Comparison of ENCODE assay signal across 7 cellular contexts in genomic region chr22:26461188-26461810, GRCh38. TPM values are rescaled to one million over a fixed set of nuclear protein-coding genes. Genes with fewer than 3 reads are reported as not detected.
DNase-seq lines count a peak whose midpoint lies in the region; ATAC-seq and TF ChIP-seq lines count a peak whose summit lies in the region.

No MANE protein-coding gene starts in this region.

- H2AK5ac ChIP-seq in mesenchymal stem cell (ENCODE audit: low read length, severe bottlenecking): no peak overlapping the region

- H3K9ac ChIP-seq in Karpas-422 (ENCODE audit: low read length): no peak overlapping the region
- H3K9ac ChIP-seq in mesenchymal stem cell (ENCODE audit: low read length): peak overlapping the region; percentile 33

- no peaks in the 10 kb centered on the region for H3K9me2 ChIP-seq in Karpas-422 (replicated peaks; ENCODE audit: insufficient read depth, low read length)

- H3K23ac ChIP-seq in mesenchymal stem cell (ENCODE audit: low read length in 2 of 2): no peak overlapping the region

- no peak overlapping the region for H4K8ac ChIP-seq in mesenchymal stem cell (ENCODE audit: low read length)

- H3K27me3 Mint-ChIP-seq in type B pancreatic cell: no peaks in the 10 kb centered on the region

- peaks cover 18% of the 10 kb centered on the region for H3K4me1 Mint-ChIP-seq in type B pancreatic cell (ENCODE audit: unreplicated experiment)

- H3K4me3 Mint-ChIP-seq in type B pancreatic cell: no peak overlapping the region

- WGBS in mesenchymal stem cell: 4% methylated on average over 2 of the region's 3 CpGs

- peaks cover 26% of the 10 kb centered on the region; the same call in 1 of the 2 replicates for H3K36me3 ChIP-seq in Karpas-422 (ENCODE audit: insufficient read depth, low read length)
- peaks cover 52% of the 10 kb centered on the region for H3K36me3 ChIP-seq in WERI-Rb-1
- peaks cover 60 to 85% of the 10 kb centered on the region in 2 experiments for H3K36me3 ChIP-seq in mesenchymal stem cell (ENCODE audit: control insufficient read depth in 1 of 2, insufficient read depth in 2 of 2, low read depth in 1 of 2, low read length in 2 of 2)

- no peaks in the 10 kb centered on the region for H3K27me3 ChIP-seq in Karpas-422 (ENCODE audit: low read length)
- H3K27me3 ChIP-seq in WERI-Rb-1 (ENCODE audit: insufficient read depth, low read depth, severe bottlenecking): no peaks in the 10 kb centered on the region
- no peaks in the 10 kb centered on the region for H3K27me3 ChIP-seq in mesenchymal stem cell (ENCODE audit: control insufficient read depth in 1 of 2, insufficient read depth in 1 of 2, low read length in 2 of 2)

- H2BK12ac ChIP-seq in mesenchymal stem cell (ENCODE audit: low read length in 2 of 2): no peak overlapping the region

- H3K4me1 ChIP-seq in Karpas-422 (ENCODE audit: low read length): 0 out of 2 replicates have a peak, but pooled peaks cover 7% of the 10 kb centered on the region
- peaks cover 4% of the 10 kb centered on the region for H3K4me1 ChIP-seq in mesenchymal stem cell (ENCODE audit: control insufficient read depth, insufficient read depth, low read depth, low read length)

- ATAC-seq in HG02885 (IDR thresholded peaks at IDR 0.05; ENCODE audit: poor library complexity, unreplicated experiment): no peak

- H3K9me3 ChIP-seq in Karpas-422 (ENCODE audit: low read length) (no peaks in the 10 kb centered on the region), WERI-Rb-1 (ENCODE audit: severe bottlenecking) (no peaks in the 10 kb centered on the region), mesenchymal stem cell (ENCODE audit: control insufficient read depth, low read length) (no peaks in the 10 kb centered on the region)

- H3K18ac ChIP-seq in mesenchymal stem cell (ENCODE audit: low read depth in 1 of 2, low read length in 2 of 2): no peak overlapping the region

- no peak overlapping the region for H4K91ac ChIP-seq in mesenchymal stem cell (ENCODE audit: low read length)

- H3K4me2 ChIP-seq in Karpas-422 (ENCODE audit: low read depth, low read length, poor library complexity, severe bottlenecking) (no peak overlapping the region), mesenchymal stem cell (ENCODE audit: low read length, poor library complexity, severe bottlenecking) (no peak overlapping the region)

- no peak overlapping the region for H2BK15ac ChIP-seq in mesenchymal stem cell (ENCODE audit: low read depth, poor library complexity, severe bottlenecking)

- no peak overlapping the region for H2BK5ac ChIP-seq in mesenchymal stem cell (ENCODE audit: low read depth, low read length, poor library complexity, severe bottlenecking)

- peaks cover 28% of the 10 kb centered on the region for H3K79me2 ChIP-seq in Karpas-422 (ENCODE audit: low read length)

- no peak overlapping the region for H2AFZ ChIP-seq in Karpas-422 (ENCODE audit: low read length)
- no peak overlapping the region for H2AFZ ChIP-seq in mesenchymal stem cell (ENCODE audit: low read depth, low read length)

- peak; percentile 86 for TF ChIP-seq CTCF in WERI-Rb-1 (IDR thresholded peaks at IDR 0.05; ENCODE audit: low read depth, low read length)
- TF ChIP-seq CTCF in type B pancreatic cell (conservative IDR thresholded peaks at IDR 0.05): peak; percentile 88

- DNase-seq in ELF-1 (ENCODE audit: low read depth, low spot score): peak; percentile 86
- DNase-seq in Karpas-422: peak; percentile 67
- peak; percentile 92 for DNase-seq in WERI-Rb-1
- DNase-seq in ecto neural progenitor cell (ENCODE audit: low spot score): peak; percentile 83
- DNase-seq in mesenchymal stem cell: peak; percentile 55
- DNase-seq in type B pancreatic cell (ENCODE audit: extremely low spot score, unreplicated experiment): no peak

- peaks cover 4% of the 10 kb centered on the region for H3K36me3 Mint-ChIP-seq in type B pancreatic cell

- H3K4me3 ChIP-seq in Karpas-422 (ENCODE audit: low read length) (no peak overlapping the region), WERI-Rb-1 (ENCODE audit: low read depth, low read length) (no peak overlapping the region), mesenchymal stem cell (ENCODE audit: insufficient read depth in 1 of 2, low read depth in 1 of 2, low read length in 2 of 2) (no peak overlapping the region)

- H2BK120ac ChIP-seq in mesenchymal stem cell (ENCODE audit: low read depth, low read length): no peak overlapping the region

- no peaks in the 10 kb centered on the region for H4K20me1 ChIP-seq in Karpas-422 (ENCODE audit: insufficient read depth, low read depth, low read length)

- H3K4ac ChIP-seq in mesenchymal stem cell (ENCODE audit: low read depth in 1 of 2, low read length in 2 of 2): no peak overlapping the region

- H3K27ac Mint-ChIP-seq in type B pancreatic cell: no peak overlapping the region

- H3K27ac ChIP-seq in Karpas-422 (ENCODE audit: low read length): no peak overlapping the region
- H3K27ac ChIP-seq in WERI-Rb-1: peak overlapping the region; percentile 26
- H3K27ac ChIP-seq in mesenchymal stem cell (ENCODE audit: low read length, poor library complexity, severe bottlenecking): no peak overlapping the region

- no peaks in the 10 kb centered on the region for H3K9me3 Mint-ChIP-seq in type B pancreatic cell

- no peak overlapping the region for H3K14ac ChIP-seq in mesenchymal stem cell (ENCODE audit: low read length in 2 of 2)

- peaks cover 33% of the 10 kb centered on the region for H3K79me1 ChIP-seq in mesenchymal stem cell (replicated peaks; ENCODE audit: low read length, poor library complexity, severe bottlenecking)

RNA-seq across cellular contexts. Expression of gene HPS4, which starts 22.3 kb away (rescaled TPM):
- 42.1 and 46.1 TPM in 2 replicates for total RNA-seq in Karpas-422 (2014; rRNA removed; shearing (Covaris generic); ENCODE audit: low replicate concordance)
- polyA plus RNA-seq in mesenchymal stem cell (2013, experiment 1 of 2): 16.9 TPM
- polyA plus RNA-seq in mesenchymal stem cell (2013, experiment 2 of 2): 17.1 TPM
- 38.1 and 46.1 TPM in 2 replicates for total RNA-seq in type B pancreatic cell (ENCODE audit: low replicate concordance)

RNA-seq across cellular contexts. Expression of gene SRRD, which starts 22.4 kb away (rescaled TPM):
- 13.8 and 43.5 TPM in 2 replicates for total RNA-seq in Karpas-422 (2014; rRNA removed; shearing (Covaris generic); ENCODE audit: low replicate concordance)
- polyA plus RNA-seq in mesenchymal stem cell (2013, experiment 1 of 2): 8.4 TPM
- polyA plus RNA-seq in mesenchymal stem cell (2013, experiment 2 of 2): 9.2 TPM
- total RNA-seq in type B pancreatic cell (ENCODE audit: low replicate concordance): 26.9 and 27.7 TPM in 2 replicates

RNA-seq across cellular contexts. Expression of gene ASPHD2, which starts 32.2 kb away (rescaled TPM):
- 30.7 and 33.3 TPM in 2 replicates for total RNA-seq in Karpas-422 (2014; rRNA removed; shearing (Covaris generic); ENCODE audit: low replicate concordance)
- polyA plus RNA-seq in mesenchymal stem cell (2013, experiment 1 of 2): 0.32 TPM
- polyA plus RNA-seq in mesenchymal stem cell (2013, experiment 2 of 2): 0.26 TPM
- 1.1 and 2.4 TPM in 2 replicates for total RNA-seq in type B pancreatic cell (ENCODE audit: low replicate concordance)

RNA-seq across cellular contexts. Expression of gene TFIP11, which starts 51.0 kb away (rescaled TPM):
- 39.4 and 46.0 TPM in 2 replicates for total RNA-seq in Karpas-422 (2014; rRNA removed; shearing (Covaris generic); ENCODE audit: low replicate concordance)
- 17.0 TPM for polyA plus RNA-seq in mesenchymal stem cell (2013, experiment 1 of 2)
- 20.7 TPM for polyA plus RNA-seq in mesenchymal stem cell (2013, experiment 2 of 2)
- 32.7 and 40.3 TPM in 2 replicates for total RNA-seq in type B pancreatic cell (ENCODE audit: low replicate concordance)
